1 cellular context compared by ENCODE assay signal in the genomic region with DNA sequence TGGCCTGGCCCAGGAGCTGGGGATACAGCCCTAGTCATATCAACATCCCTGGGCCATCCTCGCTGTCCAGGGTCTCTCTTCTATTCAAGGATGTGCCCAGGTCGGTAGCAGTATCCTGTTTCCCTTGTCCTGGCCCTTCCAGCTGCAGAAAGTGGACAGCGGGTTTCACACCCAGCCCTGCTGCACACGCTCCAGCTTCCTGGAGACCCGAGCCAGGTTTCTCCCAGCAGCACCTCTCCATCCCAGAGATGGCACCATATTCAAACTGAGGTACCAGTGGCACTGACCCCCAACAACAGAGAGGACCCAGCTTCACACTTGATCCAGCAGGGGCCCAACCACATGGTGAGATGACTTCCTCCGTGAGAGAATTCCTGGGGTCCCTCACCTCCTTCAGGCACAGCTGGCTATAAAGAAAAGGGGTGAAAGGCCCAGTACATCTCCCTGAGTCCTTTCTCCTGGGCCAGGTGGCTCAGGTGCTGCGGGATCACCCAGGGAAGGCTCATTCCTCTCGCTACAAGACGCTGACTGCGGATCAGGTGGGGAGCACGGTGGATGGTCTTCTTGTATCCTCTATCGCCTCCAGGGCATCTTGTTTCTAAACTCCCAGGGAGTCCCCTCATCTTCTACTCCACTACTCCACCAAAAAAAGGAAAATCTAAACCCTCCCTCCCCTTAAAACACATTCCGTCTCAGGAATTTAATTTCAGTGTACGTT.
TF ChIP-seq lines count a peak whose summit lies in the region.

No MANE protein-coding gene starts in this region.

TF ChIP-seq in HEK293, 187 proteins besides CTCF, POLR2A, EP300 and RAD21 (continued from another document):
- TF ChIP-seq, protein P1, sequence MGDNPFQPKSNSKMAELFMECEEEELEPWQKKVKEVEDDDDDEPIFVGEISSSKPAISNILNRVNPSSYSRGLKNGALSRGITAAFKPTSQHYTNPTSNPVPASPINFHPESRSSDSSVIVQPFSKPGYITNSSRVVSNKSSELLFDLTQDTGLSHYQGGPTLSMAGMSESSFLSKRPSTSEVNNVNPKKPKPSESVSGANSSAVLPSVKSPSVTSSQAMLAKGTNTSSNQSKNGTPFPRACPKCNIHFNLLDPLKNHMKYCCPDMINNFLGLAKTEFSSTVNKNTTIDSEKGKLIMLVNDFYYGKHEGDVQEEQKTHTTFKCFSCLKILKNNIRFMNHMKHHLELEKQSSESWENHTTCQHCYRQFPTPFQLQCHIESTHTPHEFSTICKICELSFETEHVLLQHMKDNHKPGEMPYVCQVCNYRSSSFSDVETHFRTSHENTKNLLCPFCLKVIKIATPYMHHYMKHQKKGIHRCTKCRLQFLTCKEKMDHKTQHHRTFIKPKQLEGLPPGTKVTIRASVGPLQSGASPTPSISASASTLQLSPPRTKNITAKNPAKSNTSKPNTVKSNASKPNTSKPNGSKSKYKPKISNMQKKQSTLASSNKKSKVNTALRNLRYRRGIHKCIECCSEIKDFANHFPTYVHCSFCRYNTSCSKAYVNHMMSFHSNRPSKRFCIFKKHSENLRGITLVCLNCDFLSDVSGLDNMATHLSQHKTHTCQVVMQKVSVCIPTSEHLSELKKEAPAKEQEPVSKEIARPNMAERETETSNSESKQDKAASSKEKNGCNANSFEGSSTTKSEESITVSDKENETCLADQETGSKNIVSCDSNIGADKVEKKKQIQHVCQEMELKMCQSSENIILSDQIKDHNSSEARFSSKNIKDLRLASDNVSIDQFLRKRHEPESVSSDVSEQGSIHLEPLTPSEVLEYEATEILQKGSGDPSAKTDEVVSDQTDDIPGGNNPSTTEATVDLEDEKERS (tag by site-specific recombination; IDR thresholded peaks at IDR 0.05) = no peak
- no peak for TF ChIP-seq ZNF585B (tag by site-specific recombination; IDR thresholded peaks at IDR 0.05)
- no peak for TF ChIP-seq ZNF558 (tag by site-specific recombination; IDR thresholded peaks at IDR 0.05)
- TF ChIP-seq ZNF660 (tag by site-specific recombination; IDR thresholded peaks at IDR 0.05) = no peak
- no peak for TF ChIP-seq KLF8 (tag by site-specific recombination; IDR thresholded peaks at IDR 0.05)
TF ChIP-seq in HEK293: peak in this region for 0.
